ENCODE assay signal across 9 cellular contexts in genomic region chr9:35909274-35909673, GRCh38. TPM values are rescaled to one million over a fixed set of nuclear protein-coding genes. Genes with fewer than 3 reads are reported as not detected.
DNase-seq lines count a peak whose midpoint lies in the region; ATAC-seq, FAIRE-seq and TF ChIP-seq lines count a peak whose summit lies in the region.
"Had no signal": no experiment of that assay in that cellular context is flagged by ENCODE, and none has a peak within 500 bp of the region (broad histone marks: within the 10 kb centered on the region; RNA-seq: fewer than 3 reads in every experiment).

Gene SPAAR (plus strand): TSS chr9:35909490. CDS start chr9:35910464, 974 bp downstream.

- no peaks in the 10 kb centered on the region for H4K20me1 ChIP-seq in GM23338 (replicated peaks; ENCODE audit: insufficient read depth)

- no peak for FAIRE-seq in small intestine (lab: Jason Lieb, UNC)

- peak within 1 kb of the TSS; percentile 99 for H2AFZ ChIP-seq in GM23338

- H3K27me3 Mint-ChIP-seq in GM23338 (ENCODE audit: insufficient read depth, low read depth, poor library complexity) = peaks cover 11% of the 10 kb centered on the region

- WGBS in small intestine, 3 donors = 73 to 86% (median 81%) methylated on average over 10 to 11 of the region's 11 CpGs

- ATAC-seq in GM23338 (no peak), HG03025 (IDR thresholded peaks at IDR 0.05; ENCODE audit: low FRiP score, unreplicated experiment) (no peak), GM21390 (IDR thresholded peaks at IDR 0.05; ENCODE audit: unreplicated experiment) (no peak), HG02610 (IDR thresholded peaks at IDR 0.05; ENCODE audit: unreplicated experiment) (no peak)

- H3K9ac ChIP-seq in adipocyte (ENCODE audit: low read length) = peak within 1 kb of the TSS; percentile 100

- H3K27me3 ChIP-seq in GM23338 (ENCODE audit: insufficient read depth) (no peaks in the 10 kb centered on the region), adipocyte (replicated peaks; ENCODE audit: control insufficient read depth, insufficient read depth, low read length) (no peaks in the 10 kb centered on the region), small intestine (ENCODE audit: control insufficient read depth in 2 of 2, insufficient read depth in 2 of 2, low read length in 2 of 2) (no peaks in the 10 kb centered on the region)

- peaks cover 20% of the 10 kb centered on the region for H3K4me1 ChIP-seq in GM23338 (ENCODE audit: insufficient read depth)
- peaks cover 69% of the 10 kb centered on the region for H3K4me1 ChIP-seq in adipocyte (ENCODE audit: control insufficient read depth, insufficient read depth, low read length)
- peaks cover 23 to 32% of the 10 kb centered on the region in 2 donors for H3K4me1 ChIP-seq in small intestine (ENCODE audit: control insufficient read depth in 2 of 2, insufficient read depth in 1 of 2, low read depth in 1 of 2, low read length in 1 of 2)

- H3K9me2 ChIP-seq in GM23338 (ENCODE audit: insufficient read depth) = no peaks in the 10 kb centered on the region

- H3K4me3 ChIP-seq in GM23338 = no peak within 1 kb of the TSS
- H3K4me3 ChIP-seq in adipocyte (ENCODE audit: low read length) = peak within 1 kb of the TSS; percentile 79
- no peak within 1 kb of the TSS for H3K4me3 ChIP-seq in small intestine (ENCODE audit: low read depth in 1 of 2, low read length in 2 of 2)

- peak within 1 kb of the TSS; percentile 78 for H3K27ac Mint-ChIP-seq in GM23338

- H3K27ac ChIP-seq in GM23338 (ENCODE audit: low read depth) = peak within 1 kb of the TSS; percentile 60; the same call in 1 of the 2 replicates
- H3K27ac ChIP-seq in small intestine (ENCODE audit: low read depth in 1 of 2, low read length in 1 of 2) = peak within 1 kb of the TSS; percentile 97

- peaks cover 3% of the 10 kb centered on the region; the same call in 1 of the 2 replicates for H3F3A ChIP-seq in GM23338 (replicated peaks; ENCODE audit: low read depth)

- H3K36me3 Mint-ChIP-seq in GM23338 (ENCODE audit: low read depth) = no peaks in the 10 kb centered on the region

- DNase-seq in GM23338 (ENCODE audit: low spot score) (no peak), adipocyte (ENCODE audit: low read depth) (no peak), islet precursor cell (peak; percentile 51), small intestine (no peak), anterior cingulate cortex (lab: John Stamatoyannopoulos, UW) (no peak)
- DNase-seq: activated CD8-positive, alpha-beta memory T cell treated with anti-CD3 and anti-CD28 coated beads, Interleukin-2, amount 50 U/mL, for 4 hours had no signal

- H3K36me3 ChIP-seq in GM23338 (ENCODE audit: insufficient read depth) = no peaks in the 10 kb centered on the region
- H3K36me3 ChIP-seq in adipocyte (ENCODE audit: control insufficient read depth, insufficient read depth, low read length, severe bottlenecking) = no peaks in the 10 kb centered on the region
- no peaks in the 10 kb centered on the region for H3K36me3 ChIP-seq in small intestine (ENCODE audit: control insufficient read depth in 2 of 2, insufficient read depth in 2 of 2, low read length in 2 of 2)

- no peaks in the 10 kb centered on the region for H3K9me3 Mint-ChIP-seq in GM23338

- H3K4me3 Mint-ChIP-seq in GM23338 = peak within 1 kb of the TSS; percentile 40; the same call in 1 of the 3 replicates

- H3K4me1 Mint-ChIP-seq in GM23338 = peaks cover 53% of the 10 kb centered on the region

- no peaks in the 10 kb centered on the region for H3K79me2 ChIP-seq in GM23338 (replicated peaks; ENCODE audit: insufficient read depth)

- no peaks in the 10 kb centered on the region for H3K9me3 ChIP-seq in adipocyte (ENCODE audit: control insufficient read depth, low read length)
- H3K9me3 ChIP-seq in small intestine (ENCODE audit: control insufficient read depth, low read depth) = no peaks in the 10 kb centered on the region

- peak within 1 kb of the TSS; percentile 69 for H3K4me2 ChIP-seq in GM23338

- no peak for TF ChIP-seq CTCF in GM23338 (conservative IDR thresholded peaks at IDR 0.05; ENCODE audit: low read depth in 2 of 2)

TF ChIP-seq in GM23338, 12 proteins besides CTCF, POLR2A, EP300 and RAD21 (continues in another document):
- TF ChIP-seq ZNF462 (CRISPR knock-in tag; IDR thresholded peaks at IDR 0.05) (no peak), EZH2 (IDR thresholded peaks at IDR 0.05; ENCODE audit: low read depth, unreplicated experiment) (no peak), POLR2AphosphoS5 (IDR thresholded peaks at IDR 0.05; ENCODE audit: low read depth) (no peak), ETS1 (IDR thresholded peaks at IDR 0.05) (no peak), JUNB (IDR thresholded peaks at IDR 0.05; ENCODE audit: unreplicated experiment) (no peak), ZNF331 (CRISPR knock-in tag; IDR thresholded peaks at IDR 0.05; ENCODE audit: low read depth) (no peak), NANOG (IDR thresholded peaks at IDR 0.05; ENCODE audit: borderline replicate concordance) (no peak), EZH2phosphoT487 (IDR thresholded peaks at IDR 0.05; ENCODE audit: unreplicated experiment) (no peak)

RNA-seq across cellular contexts. Expression of gene SPAAR, which starts in this region (rescaled TPM):
- not detected in 2 replicates for total RNA-seq in GM23338 (2014; rRNA removed; shearing (Covaris generic))
- polyA plus RNA-seq in GM23338 (2016; fragmentation: Nextera tagmentation; extraction: Ambion mirVana) = 0.17 TPM in 1 of 2 replicates, not detected in the other
- under 1 TPM; 0.45 to 0.81 (median 0.54) TPM for polyA plus RNA-seq in small intestine
